Comparison of ENCODE assay signal across 27 cellular contexts in the genomic region with DNA sequence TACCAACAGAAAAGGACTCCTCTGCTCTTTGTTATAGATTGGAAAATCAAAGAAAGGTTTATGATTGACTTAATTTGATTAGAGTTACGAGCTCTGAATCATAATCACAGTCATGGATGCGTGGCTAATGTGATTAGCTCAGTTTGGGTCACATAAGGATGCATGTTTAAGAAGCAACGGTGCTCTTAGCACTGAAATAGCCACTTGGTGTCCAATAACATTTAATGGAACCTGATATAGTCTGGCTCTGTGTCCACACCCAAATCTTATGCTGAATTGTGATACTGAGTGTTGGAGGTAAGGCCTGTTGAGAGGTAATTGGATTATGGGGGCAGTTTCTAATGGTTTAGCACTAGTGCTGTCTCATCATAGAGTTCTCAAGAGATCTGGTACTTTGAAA.
"Had no signal": no experiment of that assay in that cellular context is flagged by ENCODE, and none has a peak within 500 bp of the region (broad histone marks: within the 10 kb centered on the region; RNA-seq: fewer than 3 reads in every experiment).

No MANE protein-coding gene starts in this region.

- H3K4me1 Mint-ChIP-seq: activated naive CD4-positive, alpha-beta T cell treated with anti-CD3 and anti-CD28 coated beads, Interleukin-2, amount 50 U/mL, for 24 hours had no signal

- H3K27me3 ChIP-seq: ascending aorta, body of pancreas, SJSA1 had no signal

- H3K36me3 Mint-ChIP-seq: activated naive CD4-positive, alpha-beta T cell treated with anti-CD3 and anti-CD28 coated beads, Interleukin-2, amount 50 U/mL, for 24 hours had no signal

- H3K9me3 ChIP-seq: ascending aorta, body of pancreas had no signal

- H3K9me3 Mint-ChIP-seq: activated naive CD4-positive, alpha-beta T cell treated with anti-CD3 and anti-CD28 coated beads, Interleukin-2, amount 50 U/mL, for 24 hours; activated T-helper 1 cell treated with anti-CD3 and anti-CD28 coated beads, Interleukin-12 subunit alpha, Interleukin-12 subunit beta, Interleukin-2, Interleukin-4 antibody, amounts not matched to agents 30 ng/mL and 10 ng/mL and 1 ng/mL, durations not matched to agents 14 hours and 24 hours and 36 hours had no signal

- DNase-seq: activated CD4-positive, alpha-beta T cell treated with anti-CD3 and anti-CD28 coated beads for 4 hours; activated CD8-positive, alpha-beta memory T cell treated with anti-CD3 and anti-CD28 coated beads, Interleukin-2, amount 50 U/mL, for 48 hours; activated CD8-positive, alpha-beta T cell treated with anti-CD3 and anti-CD28 coated beads, Interleukin-2, amount 10 ng/mL, durations not matched to agents 7 days and 5 days; activated effector memory CD4-positive, alpha-beta T cell treated with Interleukin-2 at 50 U/mL for 16 hours; activated naive CD4-positive, alpha-beta T cell; activated T-cell treated with anti-CD3 and anti-CD28 coated beads, Interleukin-2, amount 50 U/mL, for 1 hour; amniotic stem cell; body of pancreas; central memory CD4-positive, alpha-beta T cell; IMR-90; Kasumi-1; KBM-7; NCI-H1105 treated with DMSO at 0.1 percent for 48 hours; NCI-H1436 treated with DMSO at 0.1 percent for 48 hours; NCI-H187; NCI-H2081; NCI-H345; NCI-H510A; NCI-H748 treated with DMSO at 0.1 percent for 48 hours; RPMI8226; T-helper 1 cell; WERI-Rb-1 had no signal

- H3K4me3 ChIP-seq: ascending aorta, body of pancreas, SJSA1 had no signal

- ATAC-seq: activated CD8-positive, alpha-beta T cell treated with anti-CD3 and anti-CD28 coated beads, Interleukin-2, amount 10 ng/mL, durations not matched to agents 7 days and 5 days; body of pancreas; Right ventricle myocardium inferior had no signal

- H3K27ac ChIP-seq: ascending aorta, body of pancreas, SJSA1, WERI-Rb-1 had no signal

- H3K27me3 Mint-ChIP-seq: activated naive CD4-positive, alpha-beta T cell treated with anti-CD3 and anti-CD28 coated beads, Interleukin-2, amount 50 U/mL, for 24 hours had no signal

- H3K4me3 Mint-ChIP-seq: activated CD8-positive, alpha-beta T cell treated with anti-CD3 and anti-CD28 coated beads, Interleukin-2, amount 10 ng/mL, durations not matched to agents 7 days and 5 days; activated naive CD4-positive, alpha-beta T cell treated with anti-CD3 and anti-CD28 coated beads, Interleukin-2, amount 50 U/mL, for 24 hours; activated T-helper 1 cell treated with anti-CD3 and anti-CD28 coated beads, Interleukin-12 subunit alpha, Interleukin-12 subunit beta, Interleukin-2, Interleukin-4 antibody, amounts not matched to agents 30 ng/mL and 10 ng/mL and 1 ng/mL, durations not matched to agents 14 hours and 24 hours and 36 hours had no signal

- H3K4me1 ChIP-seq: ascending aorta, body of pancreas, SJSA1 had no signal

- H3K36me3 ChIP-seq: ascending aorta, SJSA1, WERI-Rb-1 had no signal
